8 cellular contexts compared by ENCODE assay signal in the genomic region with DNA sequence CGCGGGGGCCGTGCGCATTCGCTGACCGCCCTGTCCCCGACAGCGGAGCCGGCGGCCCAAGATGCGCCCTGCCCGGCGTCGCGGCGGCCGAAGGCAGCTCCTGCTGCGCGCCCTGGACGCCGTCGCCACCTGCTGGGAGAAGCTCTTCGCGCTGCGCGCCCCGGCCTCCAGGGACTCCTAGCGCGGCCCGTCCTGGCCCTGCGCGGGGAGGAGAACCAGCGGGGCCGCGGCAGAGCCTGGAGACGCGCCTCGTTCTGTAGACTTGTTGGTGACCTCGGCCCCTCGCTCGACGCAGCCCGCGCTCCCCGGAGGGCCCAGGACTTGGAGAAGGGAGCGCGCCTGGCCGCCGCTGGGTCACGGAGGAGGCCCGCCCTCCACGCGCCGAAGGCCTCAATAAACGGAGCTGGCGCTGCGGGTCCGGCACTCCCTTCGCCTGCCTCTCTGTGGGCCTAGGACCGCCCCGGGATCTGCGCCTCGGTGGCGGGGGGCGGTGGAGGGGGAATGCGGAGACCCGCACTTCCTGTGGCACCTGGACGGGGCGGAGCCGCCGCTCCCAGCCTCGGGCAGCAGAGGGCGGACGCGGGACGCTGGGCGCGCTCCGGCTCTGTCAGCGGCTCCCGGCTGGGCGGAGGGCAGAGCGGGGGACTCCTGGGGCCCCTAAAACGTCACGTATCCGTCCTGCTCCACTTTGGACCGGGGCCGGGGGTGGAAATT. TPM values are rescaled to one million over a fixed set of nuclear protein-coding genes. Genes with fewer than 3 reads are reported as not detected.
DNase-seq lines count a peak whose midpoint lies in the region; ATAC-seq, FAIRE-seq and TF ChIP-seq lines count a peak whose summit lies in the region.

No MANE protein-coding gene starts in this region.

- no peak overlapping the region for H2BK120ac ChIP-seq in H1 (replicated peaks; ENCODE audit: low read depth, low read length)

- H3K4me3 Mint-ChIP-seq in activated CD4-positive, alpha-beta memory T cell treated with anti-CD3 and anti-CD28 coated beads for 36 hours = peak overlapping the region; percentile 60

- POLR2A ChIA-PET in activated CD4-positive, alpha-beta memory T cell treated with anti-CD3 and anti-CD28 coated beads for 36 hours (lab: Charles Lee) = interaction anchor here (0.7 to 1.7 kb wide), 4 partner anchors 18 to 174 kb away, joined by 3 to 13 read pairs (median 4); partner anchors contain the start of genes PRPF6, SAMD10, TCEA2 and TPD52L2
- POLR2A ChIA-PET in H1 (lab: Charles Lee; ENCODE audit: partially characterized antibody) = interaction anchor here (1.0 to 3.5 kb wide), 9 partner anchors 8 to 386 kb away, joined by 3 to 24 read pairs (median 4); partner anchors contain the start of genes SOX18, STMN3 and TCEA2

- H3K36me3 ChIP-seq in H1 (ENCODE audit: control insufficient read depth in 2 of 4, insufficient read depth in 4 of 4, low read length in 3 of 4) = no peaks in the 10 kb centered on the region; a peak in 2 of 8 replicates
- H3K36me3 ChIP-seq in mucosa of stomach (ENCODE audit: control insufficient read depth, insufficient read depth, low read length) = no peaks in the 10 kb centered on the region

- intact Hi-C loops in activated CD4-positive, alpha-beta memory T cell treated with anti-CD3 and anti-CD28 coated beads for 36 hours (cut with micrococcal nuclease) = loop anchor here (1.0 kb wide), 3 partner anchors 19 to 82 kb away; no protein-coding TSS in a partner anchor

- peaks cover 2% of the 10 kb centered on the region for H3K27me3 Mint-ChIP-seq in activated CD4-positive, alpha-beta memory T cell treated with anti-CD3 and anti-CD28 coated beads for 36 hours

- peak overlapping the region; percentile 71 for H4K8ac ChIP-seq in H1 (ENCODE audit: extremely low read depth, insufficient read depth, low read length)

- H4K5ac ChIP-seq in H1 (ENCODE audit: insufficient read length, low read depth, low read length) = no peak overlapping the region

- H3K36me3 Mint-ChIP-seq in activated CD4-positive, alpha-beta memory T cell treated with anti-CD3 and anti-CD28 coated beads for 36 hours = peaks cover 6% of the 10 kb centered on the region

- H3K56ac ChIP-seq in H1 (replicated peaks; ENCODE audit: insufficient read length, low read depth, low read length) = no peak overlapping the region

- TF ChIP-seq EP300 in H1 (IDR thresholded peaks at IDR 0.05; ENCODE audit: borderline replicate concordance in 1 of 2, low read depth in 2 of 2, low read length in 2 of 2) = no peak

- peak overlapping the region; percentile 81 for H3K27ac ChIP-seq in 22Rv1
- H3K27ac ChIP-seq in H1 (ENCODE audit: low read depth, low read length) = no peak overlapping the region

- peak overlapping the region; percentile 8 to 74; a peak in 3 of 4 replicates for H3K4me2 ChIP-seq in H1 (ENCODE audit: insufficient read depth in 1 of 2, low read depth in 2 of 2, low read length in 2 of 2)

- no peak overlapping the region for H4K91ac ChIP-seq in H1 (replicated peaks; ENCODE audit: insufficient read length, low read length)

- no peak overlapping the region for H3K4ac ChIP-seq in H1 (replicated peaks; ENCODE audit: insufficient read length, low read depth, low read length)

- H3K23ac ChIP-seq in H1 (ENCODE audit: insufficient read length) = no peak overlapping the region

- peaks cover 0 to 3% of the 10 kb centered on the region in 2 experiments for H4K20me1 ChIP-seq in H1 (replicated peaks in 1 of 2; ENCODE audit: control insufficient read depth in 1 of 2, insufficient read depth in 2 of 2, low read length in 2 of 2)

- ATAC-seq in GM18502 (IDR thresholded peaks at IDR 0.05; ENCODE audit: poor library complexity, unreplicated experiment) (peak; percentile 51), HG03103 (IDR thresholded peaks at IDR 0.05; ENCODE audit: low read depth, unreplicated experiment) (peak; percentile 38)

- CTCF ChIA-PET in activated CD4-positive, alpha-beta memory T cell treated with anti-CD3 and anti-CD28 coated beads for 36 hours (lab: Charles Lee) = interaction anchor here (0.6 to 5.8 kb wide), 42 partner anchors 8 to 596 kb away, joined by 3 to 59 read pairs (median 5); partner anchors contain the start of genes LKAAEAR1, PCMTD2, PPDPF and PRPF6
- CTCF ChIA-PET in H1 (lab: Charles Lee; ENCODE audit: partially characterized antibody) = interaction anchor here (0.7 to 7.3 kb wide), 25 partner anchors 11 to 348 kb away, joined by 3 to 73 read pairs (median 4); partner anchors contain the start of genes LKAAEAR1, OPRL1, PRPF6 and RGS19

- H3K27ac Mint-ChIP-seq in activated CD4-positive, alpha-beta memory T cell treated with anti-CD3 and anti-CD28 coated beads for 36 hours = no peak overlapping the region

- no peak overlapping the region for H2AFZ ChIP-seq in H1 (ENCODE audit: low read length)

- peak overlapping the region; percentile 55 for H3K18ac ChIP-seq in H1 (ENCODE audit: extremely low read depth, low read length)

- H2BK15ac ChIP-seq in H1 (ENCODE audit: low read length) = peak overlapping the region; percentile 46; the same call in 1 of the 2 replicates

- no peak overlapping the region for H2BK12ac ChIP-seq in H1 (ENCODE audit: low read depth, low read length)

- no peaks in the 10 kb centered on the region for H3K9me3 ChIP-seq in H1 (ENCODE audit: insufficient read depth in 2 of 2, low read depth in 1 of 2, low read length in 1 of 2)
- H3K9me3 ChIP-seq in mucosa of stomach (ENCODE audit: control insufficient read depth, low read length) = no peaks in the 10 kb centered on the region

- H3K4me1 Mint-ChIP-seq in activated CD4-positive, alpha-beta memory T cell treated with anti-CD3 and anti-CD28 coated beads for 36 hours (ENCODE audit: low read depth) = peaks cover 43% of the 10 kb centered on the region

- peaks cover 16 to 56% (median 47%) of the 10 kb centered on the region in 4 experiments for H3K27me3 ChIP-seq in H1 (replicated peaks in 1 of 4; ENCODE audit: control insufficient read depth in 3 of 4, extremely low read depth in 1 of 4, insufficient read depth in 3 of 4, low read length in 3 of 4)
- H3K27me3 ChIP-seq in mucosa of stomach (ENCODE audit: control insufficient read depth, insufficient read depth, low read length) = peaks cover 61% of the 10 kb centered on the region

- 2% methylated on average over 49 of the region's 88 CpGs; no CpG with 5 or more reads in 1 of the 2 experiments for WGBS in H1 (ENCODE audit: extremely low coverage in 1 of 2, insufficient coverage in 1 of 2, insufficient read length in 1 of 2, insufficient replicate concordance in 2 of 2, low coverage in 1 of 2, low lambda C conversion rate in 2 of 2, missing lambda C conversion rate in 1 of 2), 2 experiments

- peak overlapping the region; percentile 35 to 73 (median 48) for H3K4me3 ChIP-seq in H1 (ENCODE audit: extremely low read depth in 1 of 4, insufficient read depth in 2 of 4, low read depth in 3 of 4, low read length in 4 of 4)
- H3K4me3 ChIP-seq in mucosa of stomach (ENCODE audit: low read length) = peak overlapping the region; percentile 31

- H3K9me3 Mint-ChIP-seq in activated CD4-positive, alpha-beta memory T cell treated with anti-CD3 and anti-CD28 coated beads for 36 hours = no peaks in the 10 kb centered on the region

- peak; percentile 88 for TF ChIP-seq CTCF in 22Rv1 (IDR thresholded peaks at IDR 0.05)
- TF ChIP-seq CTCF in H1 (IDR thresholded peaks at IDR 0.05; ENCODE audit: control extremely low read depth in 1 of 3, insufficient read depth in 1 of 3, low read depth in 1 of 3, low read length in 3 of 3) = peak; percentile 73 to 87 (median 84)

- no peak for TF ChIP-seq POLR2A in H1 (IDR thresholded peaks at IDR 0.05; ENCODE audit: control extremely low read depth in 1 of 2, low read depth in 2 of 2, low read length in 2 of 2)

- no peaks in the 10 kb centered on the region for H3K79me2 ChIP-seq in H1 (ENCODE audit: control insufficient read depth in 1 of 2, insufficient read depth in 2 of 2, low read length in 2 of 2)

- no peak overlapping the region for H3K14ac ChIP-seq in H1 (ENCODE audit: insufficient read length)

- H3K9ac ChIP-seq in H1 (replicated peaks in 1 of 4; ENCODE audit: extremely low read depth in 1 of 4, low read depth in 3 of 4, low read length in 3 of 4) (peak overlapping the region in 1 of 4 experiments; percentile 38; a peak in 1 of 7 replicates), mucosa of stomach (ENCODE audit: low read length) (peak overlapping the region; percentile 34)

- H2BK5ac ChIP-seq in H1 (ENCODE audit: low read depth, low read length) = no peak overlapping the region

- FAIRE-seq in H1 (lab: Jason Lieb, UNC) = no peak

- no peak overlapping the region for H2AK5ac ChIP-seq in H1 (ENCODE audit: low read depth, low read length)

- no peaks in the 10 kb centered on the region; the same call in 1 of the 2 replicates for H3K79me1 ChIP-seq in H1 (ENCODE audit: low read depth, low read length)

- peaks cover 3% of the 10 kb centered on the region; the same call in 1 of the 2 replicates for H3K23me2 ChIP-seq in H1 (ENCODE audit: low read depth, low read length)

- H3K4me1 ChIP-seq in H1 (replicated peaks in 1 of 4; ENCODE audit: control insufficient read depth in 3 of 4, insufficient read depth in 4 of 4, low read length in 3 of 4) (peaks cover 0 to 23% (median 17%) of the 10 kb centered on the region in 4 experiments; a peak in 6 of 7 replicates), mucosa of stomach (ENCODE audit: control insufficient read depth, insufficient read depth, low read length) (peaks cover 26% of the 10 kb centered on the region)

- TF ChIP-seq RAD21 in H1 (IDR thresholded peaks at IDR 0.05 in 1 of 2, conservative IDR thresholded peaks at IDR 0.05 in 1 of 2; ENCODE audit: low read depth in 2 of 2, low read length in 2 of 2) = peak; percentile 66 to 82

- DNase-seq in NCI-H510A (lab: John Stamatoyannopoulos, UW) (peak; percentile 76), H1 (ENCODE audit: low read depth in 1 of 2, low spot score in 2 of 2) (peak in 1 of 2 experiments; percentile 92)
- peak; percentile 84 for DNase-seq in activated CD4-positive, alpha-beta memory T cell treated with anti-CD3 and anti-CD28 coated beads for 36 hours
- peak; percentile 53 for DNase-seq in stimulated activated CD8-positive, alpha-beta memory T cell treated with anti-CD3 and anti-CD28 coated beads, Interleukin-7, amount 100 ng/mL, for 24 hours (ENCODE audit: low read depth)

- no peak overlapping the region for H2BK20ac ChIP-seq in H1 (ENCODE audit: low read length)

RNA-seq across cellular contexts. Expression of gene C20orf204, which starts 2.8 kb away (rescaled TPM):
- 1 to 10 TPM; 3.1 TPM for total RNA-seq in activated CD4-positive, alpha-beta memory T cell treated with anti-CD3 and anti-CD28 coated beads for 36 hours
- total RNA-seq in H1 (2021; fragmentation: NEBNext Ultra II Directional; extraction: Animal tissue kit (Norgen Biotek cat#: 25700)) = 0.52 and 0.61 TPM in 2 replicates
- 0.39 and 0.96 TPM in 2 replicates for polyA plus RNA-seq in H1 (2011; rRNA removed)
- polyA plus RNA-seq in H1 (2011; cell fraction: cytosol; rRNA removed) = 0.36 TPM
- polyA plus RNA-seq in H1 (2011; cell fraction: nucleus; rRNA removed) = 2.6 TPM
- polyA plus RNA-seq in H1 (2012, experiment 1 of 2) = 0.10 to 0.39 TPM (median 0.25 TPM) in 4 replicates
- 0.13 TPM for polyA plus RNA-seq in H1 (2012, experiment 2 of 2)
- polyA plus RNA-seq in H1 (2013, experiment 1 of 2) = 0.57 TPM
- polyA plus RNA-seq in H1 (2013, experiment 2 of 2) = 0.40 TPM
- 0.29 and 0.41 TPM in 2 replicates for polyA minus RNA-seq in H1 (2011; rRNA and poly(A)+ RNA removed)
- 0.22 TPM for polyA minus RNA-seq in H1 (2011; cell fraction: cytosol; rRNA and poly(A)+ RNA removed)
- polyA minus RNA-seq in H1 (2011; cell fraction: nucleus; rRNA and poly(A)+ RNA removed) = 2.3 TPM

RNA-seq across cellular contexts. Expression of gene SOX18, which starts 10.7 kb away (rescaled TPM):
- not detected for total RNA-seq in activated CD4-positive, alpha-beta memory T cell treated with anti-CD3 and anti-CD28 coated beads for 36 hours
- total RNA-seq in H1 (2021; fragmentation: NEBNext Ultra II Directional; extraction: Animal tissue kit (Norgen Biotek cat#: 25700)) = 0.23 TPM in 1 of 2 replicates, not detected in the other
- polyA plus RNA-seq in H1 (2011; rRNA removed) = 0.08 and 0.09 TPM in 2 replicates
- not detected for polyA plus RNA-seq in H1 (2011; cell fraction: cytosol; rRNA removed)
- polyA plus RNA-seq in H1 (2011; cell fraction: nucleus; rRNA removed) = 0.13 TPM
- polyA plus RNA-seq in H1 (2012, experiment 1 of 2) = 0.14 to 0.16 TPM in 2 of 4 replicates, not detected in the others
- 0.22 TPM for polyA plus RNA-seq in H1 (2012, experiment 2 of 2)
- polyA plus RNA-seq in H1 (2013, experiment 1 of 2) = 0.34 TPM
- polyA plus RNA-seq in H1 (2013, experiment 2 of 2) = 0.39 TPM
- not detected in 2 replicates for polyA minus RNA-seq in H1 (2011; rRNA and poly(A)+ RNA removed)
- polyA minus RNA-seq in H1 (2011; cell fraction: cytosol; rRNA and poly(A)+ RNA removed) = not detected
- 0.30 TPM for polyA minus RNA-seq in H1 (2011; cell fraction: nucleus; rRNA and poly(A)+ RNA removed)

RNA-seq across cellular contexts. Expression of gene TCEA2, which starts 24.3 kb away (rescaled TPM):
- 10 to 100 TPM; 27.3 to 29.9 TPM for total RNA-seq in activated CD4-positive, alpha-beta memory T cell treated with anti-CD3 and anti-CD28 coated beads for 36 hours
- 41.4 and 46.3 TPM in 2 replicates for total RNA-seq in H1 (2021; fragmentation: NEBNext Ultra II Directional; extraction: Animal tissue kit (Norgen Biotek cat#: 25700))
- polyA plus RNA-seq in H1 (2011; rRNA removed) = 42.3 and 66.0 TPM in 2 replicates
- 52.5 TPM for polyA plus RNA-seq in H1 (2011; cell fraction: cytosol; rRNA removed)
- polyA plus RNA-seq in H1 (2011; cell fraction: nucleus; rRNA removed) = 118 TPM
- polyA plus RNA-seq in H1 (2012, experiment 1 of 2) = 34.2 to 60.1 TPM (median 48.8 TPM) in 4 replicates
- polyA plus RNA-seq in H1 (2012, experiment 2 of 2) = 35.4 TPM
- 55.3 TPM for polyA plus RNA-seq in H1 (2013, experiment 1 of 2)
- polyA plus RNA-seq in H1 (2013, experiment 2 of 2) = 51.7 TPM
- polyA minus RNA-seq in H1 (2011; rRNA and poly(A)+ RNA removed) = 9.5 and 12.8 TPM in 2 replicates
- polyA minus RNA-seq in H1 (2011; cell fraction: cytosol; rRNA and poly(A)+ RNA removed) = 14.2 TPM
- 35.6 TPM for polyA minus RNA-seq in H1 (2011; cell fraction: nucleus; rRNA and poly(A)+ RNA removed)

RNA-seq across cellular contexts. Expression of gene RGS19, which starts 40.6 kb away (rescaled TPM):
- 10 to 100 TPM; 43.2 to 44.4 TPM for total RNA-seq in activated CD4-positive, alpha-beta memory T cell treated with anti-CD3 and anti-CD28 coated beads for 36 hours
- total RNA-seq in H1 (2021; fragmentation: NEBNext Ultra II Directional; extraction: Animal tissue kit (Norgen Biotek cat#: 25700)) = 12.7 and 13.1 TPM in 2 replicates
- polyA plus RNA-seq in H1 (2011; rRNA removed) = 16.8 and 21.9 TPM in 2 replicates
- 14.6 TPM for polyA plus RNA-seq in H1 (2011; cell fraction: cytosol; rRNA removed)
- 18.9 TPM for polyA plus RNA-seq in H1 (2011; cell fraction: nucleus; rRNA removed)
- 9.5 to 12.1 TPM (median 10.6 TPM) in 4 replicates for polyA plus RNA-seq in H1 (2012, experiment 1 of 2)
- 8.8 TPM for polyA plus RNA-seq in H1 (2012, experiment 2 of 2)
- polyA plus RNA-seq in H1 (2013, experiment 1 of 2) = 9.0 TPM
- 8.9 TPM for polyA plus RNA-seq in H1 (2013, experiment 2 of 2)
- polyA minus RNA-seq in H1 (2011; rRNA and poly(A)+ RNA removed) = 4.3 and 4.8 TPM in 2 replicates
- polyA minus RNA-seq in H1 (2011; cell fraction: cytosol; rRNA and poly(A)+ RNA removed) = 8.7 TPM
- polyA minus RNA-seq in H1 (2011; cell fraction: nucleus; rRNA and poly(A)+ RNA removed) = 6.3 TPM

RNA-seq across cellular contexts. Expression of gene OPRL1, which starts 41.1 kb away (rescaled TPM):
- under 1 TPM; 0.63 to 0.71 TPM for total RNA-seq in activated CD4-positive, alpha-beta memory T cell treated with anti-CD3 and anti-CD28 coated beads for 36 hours
- 0.52 and 0.63 TPM in 2 replicates for total RNA-seq in H1 (2021; fragmentation: NEBNext Ultra II Directional; extraction: Animal tissue kit (Norgen Biotek cat#: 25700))
- polyA plus RNA-seq in H1 (2011; rRNA removed) = 0.98 and 2.0 TPM in 2 replicates
- polyA plus RNA-seq in H1 (2011; cell fraction: cytosol; rRNA removed) = 1.3 TPM
- 2.1 TPM for polyA plus RNA-seq in H1 (2011; cell fraction: nucleus; rRNA removed)
- polyA plus RNA-seq in H1 (2012, experiment 1 of 2) = 0.52 to 1.4 TPM (median 1.1 TPM) in 4 replicates
- 0.81 TPM for polyA plus RNA-seq in H1 (2012, experiment 2 of 2)
- 0.39 TPM for polyA plus RNA-seq in H1 (2013, experiment 1 of 2)
- polyA plus RNA-seq in H1 (2013, experiment 2 of 2) = 0.46 TPM
- 1.2 and 1.4 TPM in 2 replicates for polyA minus RNA-seq in H1 (2011; rRNA and poly(A)+ RNA removed)
- polyA minus RNA-seq in H1 (2011; cell fraction: cytosol; rRNA and poly(A)+ RNA removed) = 1.4 TPM
- 0.50 TPM for polyA minus RNA-seq in H1 (2011; cell fraction: nucleus; rRNA and poly(A)+ RNA removed)
